Comparison of ENCODE assay signal across 11 cellular contexts in genomic region chr1:172837816-172838680, GRCh38.
DNase-seq lines count a peak whose midpoint lies in the region; ATAC-seq and TF ChIP-seq lines count a peak whose summit lies in the region.
"Had no signal": no experiment of that assay in that cellular context is flagged by ENCODE, and none has a peak within 500 bp of the region (broad histone marks: within the 10 kb centered on the region; RNA-seq: fewer than 3 reads in every experiment).

No MANE protein-coding gene starts in this region.

- no peaks in the 10 kb centered on the region for H3F3A ChIP-seq in SK-N-SH (replicated peaks; ENCODE audit: insufficient read depth)

- H3K9me3 ChIP-seq in SK-N-SH: no peaks in the 10 kb centered on the region
- H3K9me3 ChIP-seq: upper lobe of left lung had no signal

- no peak for TF ChIP-seq RAD21 in SK-N-SH (IDR thresholded peaks at IDR 0.05; ENCODE audit: low read length)

- no peaks in the 10 kb centered on the region for H4K20me1 ChIP-seq in SK-N-SH (ENCODE audit: insufficient read depth)

- no peaks in the 10 kb centered on the region for H3K27me3 ChIP-seq in SK-N-SH (ENCODE audit: insufficient read depth)
- H3K27me3 ChIP-seq: upper lobe of left lung had no signal

- H3K4me1 Mint-ChIP-seq in activated naive CD4-positive, alpha-beta T cell treated with anti-CD3 and anti-CD28 coated beads for 36 hours (ENCODE audit: low read depth): peaks cover 19% of the 10 kb centered on the region
- H3K4me1 Mint-ChIP-seq in effector memory CD8-positive, alpha-beta T cell (ENCODE audit: low read depth in 2 of 2): peaks cover 9 to 11% of the 10 kb centered on the region in 2 donors

- H3K27ac Mint-ChIP-seq in activated naive CD4-positive, alpha-beta T cell treated with anti-CD3 and anti-CD28 coated beads for 36 hours: no peak overlapping the region
- no peak overlapping the region for H3K27ac Mint-ChIP-seq in effector memory CD8-positive, alpha-beta T cell

- peaks cover 25% of the 10 kb centered on the region for H3K27me3 Mint-ChIP-seq in activated naive CD4-positive, alpha-beta T cell treated with anti-CD3 and anti-CD28 coated beads for 36 hours (ENCODE audit: low read depth)
- no peaks in the 10 kb centered on the region for H3K27me3 Mint-ChIP-seq in effector memory CD8-positive, alpha-beta T cell

- H3K36me3 Mint-ChIP-seq in activated naive CD4-positive, alpha-beta T cell treated with anti-CD3 and anti-CD28 coated beads for 36 hours (ENCODE audit: low read depth): no peaks in the 10 kb centered on the region
- H3K36me3 Mint-ChIP-seq in effector memory CD8-positive, alpha-beta T cell (ENCODE audit: insufficient read depth): no peaks in the 10 kb centered on the region

- peak in 1 of 2 experiments; percentile 43; a peak in 1 of 4 replicates for TF ChIP-seq EP300 in SK-N-SH (IDR thresholded peaks at IDR 0.05; ENCODE audit: borderline replicate concordance in 1 of 2, low read depth in 1 of 2, low read length in 1 of 2)

- no peaks in the 10 kb centered on the region; a peak in 1 of 4 replicates for H3K4me1 ChIP-seq in SK-N-SH (ENCODE audit: control insufficient read depth in 1 of 2, insufficient read depth in 2 of 2, low read depth in 1 of 2, low read length in 1 of 2)
- H3K4me1 ChIP-seq: upper lobe of left lung had no signal

- no peak overlapping the region for H3K4me2 ChIP-seq in SK-N-SH

- no peaks in the 10 kb centered on the region for H3K9me3 Mint-ChIP-seq in activated naive CD4-positive, alpha-beta T cell treated with anti-CD3 and anti-CD28 coated beads for 36 hours
- no peaks in the 10 kb centered on the region for H3K9me3 Mint-ChIP-seq in effector memory CD8-positive, alpha-beta T cell

- CTCF ChIA-PET in activated naive CD4-positive, alpha-beta T cell treated with anti-CD3 and anti-CD28 coated beads for 36 hours (lab: Charles Lee): interaction anchor here (1.2 to 1.3 kb wide), 3 partner anchors 12 to 367 kb away, joined by 3 to 5 read pairs (median 4); no protein-coding TSS in a partner anchor
- CTCF ChIA-PET in SK-N-SH (lab: Yijun Ruan, JAX): interaction anchor here (0.8 to 1.0 kb wide), 2 partner anchors 12 kb away, joined by 3 to 4 read pairs; no protein-coding TSS in a partner anchor

- intact Hi-C loops in activated naive CD4-positive, alpha-beta T cell treated with anti-CD3 and anti-CD28 coated beads for 36 hours (cut with micrococcal nuclease): loop anchor here (1.0 to 10.0 kb wide), 18 partner anchors 19 to 1317 kb away; partner anchors contain the start of genes RABGAP1L and TNFSF4

- H3K4me3 ChIP-seq in SK-N-SH (ENCODE audit: low read depth in 2 of 2, low read length in 1 of 2): no peak overlapping the region
- H3K4me3 ChIP-seq: upper lobe of left lung had no signal

- H3K4me3 Mint-ChIP-seq in activated naive CD4-positive, alpha-beta T cell treated with anti-CD3 and anti-CD28 coated beads for 36 hours: no peak overlapping the region
- peak overlapping the region in 1 of 2 donors; percentile 14 for H3K4me3 Mint-ChIP-seq in effector memory CD8-positive, alpha-beta T cell

- ATAC-seq in effector memory CD8-positive, alpha-beta T cell (replicated peaks): peak; percentile 100
- peak; percentile 98 for ATAC-seq in stimulated activated naive CD8-positive, alpha-beta T cell treated with anti-CD3 and anti-CD28 coated beads, Interleukin-15, Interleukin-2, amounts not matched to agents 100 U/mL and 50 U/mL, for 24 hours
- no peak for ATAC-seq in GM18873 (IDR thresholded peaks at IDR 0.05; ENCODE audit: low FRiP score, unreplicated experiment)

- POLR2A ChIA-PET in SK-N-SH (lab: Yijun Ruan, JAX): no interaction called here

- WGBS in SK-N-SH (ENCODE audit: low lambda C conversion rate): 69% methylated on average over 6 of the region's 6 CpGs

- no peaks in the 10 kb centered on the region for H3K79me2 ChIP-seq in SK-N-SH (ENCODE audit: insufficient read depth)

- no peak overlapping the region for H3K27ac ChIP-seq in SK-N-SH (ENCODE audit: low read depth in 2 of 2, low read length in 1 of 2)
- H3K27ac ChIP-seq: upper lobe of left lung had no signal

- H3K9ac ChIP-seq in SK-N-SH: no peak overlapping the region

- peak; percentile 46 for DNase-seq in activated naive CD4-positive, alpha-beta T cell treated with anti-CD3 and anti-CD28 coated beads for 36 hours
- DNase-seq in activated naive CD4-positive, alpha-beta T cell treated with anti-CD3 and anti-CD28 coated beads, Interleukin-2, amount 50 U/mL, for 16 hours: no peak
- DNase-seq in SK-N-SH: no peak
- peak in 2 of 3 experiments; percentile 14 to 15 for DNase-seq in effector memory CD8-positive, alpha-beta T cell
- DNase-seq in stimulated activated naive CD8-positive, alpha-beta T cell treated with anti-CD3 and anti-CD28 coated beads, Interleukin-15, Interleukin-2, amounts not matched to agents 100 U/mL and 50 U/mL, for 24 hours: no peak
- DNase-seq in NCI-H748 treated with DMSO at 0.1 percent for 48 hours (lab: John Stamatoyannopoulos, UW): no peak
- DNase-seq in germinal center (ENCODE audit: low spot score): no peak
- DNase-seq: AML-193, NCI-H1694, upper lobe of left lung had no signal

- peaks cover 0 to 3% of the 10 kb centered on the region in 2 experiments for H3K36me3 ChIP-seq in SK-N-SH (replicated peaks in 1 of 2; ENCODE audit: control insufficient read depth in 1 of 2, insufficient read depth in 2 of 2, low read length in 1 of 2)
- H3K36me3 ChIP-seq: upper lobe of left lung had no signal

- H2AFZ ChIP-seq in SK-N-SH (ENCODE audit: low read depth): no peak overlapping the region

- no peaks in the 10 kb centered on the region for H3K9me2 ChIP-seq in SK-N-SH

- TF ChIP-seq CTCF in SK-N-SH (IDR thresholded peaks at IDR 0.05): no peak

TF ChIP-seq in SK-N-SH, 30 proteins besides CTCF, POLR2A, EP300 and RAD21:
- TF ChIP-seq TAF1 (IDR thresholded peaks at IDR 0.05; ENCODE audit: borderline replicate concordance, low read depth, low read length) (no peak), YY1 (IDR thresholded peaks at IDR 0.05; ENCODE audit: low read depth) (no peak), RCOR1 (IDR thresholded peaks at IDR 0.05; ENCODE audit: low read length) (no peak), SIN3A (IDR thresholded peaks at IDR 0.05; ENCODE audit: borderline replicate concordance, low read depth, low read length) (no peak), SMC3 (IDR thresholded peaks at IDR 0.05; ENCODE audit: low read depth, low read length) (no peak), FOSL2 (IDR thresholded peaks at IDR 0.05; ENCODE audit: borderline replicate concordance, low read depth) (peak; percentile 69), JUND (IDR thresholded peaks at IDR 0.05) (peak; percentile 50; the same call in 1 of the 2 replicates), EZH2phosphoT487 (IDR thresholded peaks at IDR 0.05; ENCODE audit: borderline replicate concordance, low read depth) (no peak), TCF12 (IDR thresholded peaks at IDR 0.05) (peak; percentile 37; the same call in 1 of the 2 replicates), NFIC (IDR thresholded peaks at IDR 0.05; ENCODE audit: borderline replicate concordance) (peak; percentile 77), NRF1 (IDR thresholded peaks at IDR 0.05; ENCODE audit: low read depth, low read length) (no peak), ZBTB33 (IDR thresholded peaks at IDR 0.05; ENCODE audit: borderline replicate concordance, low read depth) (no peak), TEAD4 (IDR thresholded peaks at IDR 0.05; ENCODE audit: borderline replicate concordance, insufficient read depth) (no peak), RXRA (IDR thresholded peaks at IDR 0.05; ENCODE audit: borderline replicate concordance, low read depth) (no peak)

Comparison
In these comparisons a context has a peak if more than half of its experiments do, and no peak if none do; other contexts are left out.
1. DNase-seq: peak in activated naive CD4-positive, alpha-beta T cell treated with anti-CD3 and anti-CD28 coated beads for 36 hours (single experiment) and effector memory CD8-positive, alpha-beta T cell (2 of 3); none in activated naive CD4-positive, alpha-beta T cell treated with anti-CD3 and anti-CD28 coated beads, Interleukin-2, amount 50 U/mL, for 16 hours (single experiment), SK-N-SH (single experiment), stimulated activated naive CD8-positive, alpha-beta T cell treated with anti-CD3 and anti-CD28 coated beads, Interleukin-15, Interleukin-2, amounts not matched to agents 100 U/mL and 50 U/mL, for 24 hours (single experiment), NCI-H748 treated with DMSO at 0.1 percent for 48 hours (single experiment) and germinal center (single experiment).